1 cellular context compared by ENCODE assay signal in the genomic region with DNA sequence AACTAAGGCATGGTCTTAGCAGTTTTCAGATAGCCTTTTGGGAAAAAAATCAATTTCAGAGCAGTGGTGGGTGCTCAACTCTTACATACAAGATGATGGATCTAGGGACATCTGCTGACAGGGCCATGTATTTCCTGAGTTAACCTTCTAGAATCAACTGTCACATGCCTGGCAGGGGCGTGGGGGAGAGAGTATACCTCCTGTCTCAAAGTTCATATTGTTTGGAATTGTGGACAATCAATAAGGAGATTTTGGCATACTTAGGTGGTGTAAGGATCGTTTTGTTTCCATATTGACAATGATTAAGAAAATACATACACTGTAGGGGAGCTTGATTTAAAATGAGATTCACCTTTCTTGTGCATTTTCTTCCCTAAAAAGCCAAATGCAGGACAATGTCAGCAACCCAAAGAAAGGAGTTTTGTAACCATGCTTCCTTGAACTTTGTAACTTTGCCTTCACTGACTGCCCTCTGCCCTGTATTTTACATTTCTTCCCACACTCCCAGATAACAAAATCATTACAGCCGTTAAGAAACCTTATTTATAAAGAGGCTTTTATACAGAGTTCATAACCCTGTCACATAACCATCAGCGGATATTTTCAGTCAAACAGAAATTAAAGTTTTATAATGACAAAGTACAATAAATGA.
TF ChIP-seq lines count a peak whose summit lies in the region.

No MANE protein-coding gene starts in this region.

TF ChIP-seq in liver, 16 proteins besides CTCF, POLR2A, EP300 and RAD21 (continued from another document):
- TF ChIP-seq, protein P1, sequence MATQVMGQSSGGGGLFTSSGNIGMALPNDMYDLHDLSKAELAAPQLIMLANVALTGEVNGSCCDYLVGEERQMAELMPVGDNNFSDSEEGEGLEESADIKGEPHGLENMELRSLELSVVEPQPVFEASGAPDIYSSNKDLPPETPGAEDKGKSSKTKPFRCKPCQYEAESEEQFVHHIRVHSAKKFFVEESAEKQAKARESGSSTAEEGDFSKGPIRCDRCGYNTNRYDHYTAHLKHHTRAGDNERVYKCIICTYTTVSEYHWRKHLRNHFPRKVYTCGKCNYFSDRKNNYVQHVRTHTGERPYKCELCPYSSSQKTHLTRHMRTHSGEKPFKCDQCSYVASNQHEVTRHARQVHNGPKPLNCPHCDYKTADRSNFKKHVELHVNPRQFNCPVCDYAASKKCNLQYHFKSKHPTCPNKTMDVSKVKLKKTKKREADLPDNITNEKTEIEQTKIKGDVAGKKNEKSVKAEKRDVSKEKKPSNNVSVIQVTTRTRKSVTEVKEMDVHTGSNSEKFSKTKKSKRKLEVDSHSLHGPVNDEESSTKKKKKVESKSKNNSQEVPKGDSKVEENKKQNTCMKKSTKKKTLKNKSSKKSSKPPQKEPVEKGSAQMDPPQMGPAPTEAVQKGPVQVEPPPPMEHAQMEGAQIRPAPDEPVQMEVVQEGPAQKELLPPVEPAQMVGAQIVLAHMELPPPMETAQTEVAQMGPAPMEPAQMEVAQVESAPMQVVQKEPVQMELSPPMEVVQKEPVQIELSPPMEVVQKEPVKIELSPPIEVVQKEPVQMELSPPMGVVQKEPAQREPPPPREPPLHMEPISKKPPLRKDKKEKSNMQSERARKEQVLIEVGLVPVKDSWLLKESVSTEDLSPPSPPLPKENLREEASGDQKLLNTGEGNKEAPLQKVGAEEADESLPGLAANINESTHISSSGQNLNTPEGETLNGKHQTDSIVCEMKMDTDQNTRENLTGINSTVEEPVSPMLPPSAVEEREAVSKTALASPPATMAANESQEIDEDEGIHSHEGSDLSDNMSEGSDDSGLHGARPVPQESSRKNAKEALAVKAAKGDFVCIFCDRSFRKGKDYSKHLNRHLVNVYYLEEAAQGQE (IDR thresholded peaks at IDR 0.05): no peak
- TF ChIP-seq RXRA (IDR thresholded peaks at IDR 0.05): peak; percentile 77 to 83
- TF ChIP-seq HNF4G (IDR thresholded peaks at IDR 0.05): peak; percentile 81
